In genomic region chr19:47013041-47013517, GRCh38 we compare ENCODE assay signal across 8 cellular contexts. TPM values are rescaled to one million over a fixed set of nuclear protein-coding genes. Genes with fewer than 3 reads are reported as not detected.
A peak's percentile ranks its signal among the peaks of the same experiment; 100 is the strongest.
DNase-seq lines count a peak whose midpoint lies in the region; ATAC-seq and TF ChIP-seq lines count a peak whose summit lies in the region.

No MANE protein-coding gene starts in this region.

- intact Hi-C loops in activated naive CD4-positive, alpha-beta T cell treated with anti-CD3 and anti-CD28 coated beads for 36 hours (cut with micrococcal nuclease) = loop anchor here (1.0 kb wide), 3 partner anchors 19 to 234 kb away; no protein-coding TSS in a partner anchor
- intact Hi-C loops in posterior cingulate gyrus (cut with DNase I) = no loop called here
- intact Hi-C loops in vagina (cut with DNase I) = no loop called here

- no peak overlapping the region for H3K4me3 Mint-ChIP-seq in activated naive CD4-positive, alpha-beta T cell treated with anti-CD3 and anti-CD28 coated beads for 36 hours
- H3K4me3 Mint-ChIP-seq in glutamatergic neuron (ENCODE audit: unreplicated experiment) = peak overlapping the region; percentile 4

- no peaks in the 10 kb centered on the region for H3K36me3 Mint-ChIP-seq in activated naive CD4-positive, alpha-beta T cell treated with anti-CD3 and anti-CD28 coated beads for 36 hours (ENCODE audit: low read depth)
- H3K36me3 Mint-ChIP-seq in glutamatergic neuron (ENCODE audit: unreplicated experiment) = peaks cover 8% of the 10 kb centered on the region

- H3K27ac ChIP-seq in vagina = no peak overlapping the region

- H3K36me3 ChIP-seq in vagina = no peaks in the 10 kb centered on the region

- no peak overlapping the region for H3K27ac Mint-ChIP-seq in activated naive CD4-positive, alpha-beta T cell treated with anti-CD3 and anti-CD28 coated beads for 36 hours
- H3K27ac Mint-ChIP-seq in glutamatergic neuron (ENCODE audit: unreplicated experiment) = no peak overlapping the region

- CTCF ChIA-PET in activated naive CD4-positive, alpha-beta T cell treated with anti-CD3 and anti-CD28 coated beads for 36 hours (lab: Charles Lee) = interaction anchor here (0.6 to 3.7 kb wide), 65 partner anchors 9 to 330 kb away, joined by 3 to 38 read pairs (median 4); partner anchors contain the start of genes CCDC9, SAE1 and ZC3H4

- no peak for ATAC-seq in HG02885 (IDR thresholded peaks at IDR 0.05; ENCODE audit: poor library complexity, unreplicated experiment)

- peaks cover 9% of the 10 kb centered on the region for H3K4me1 Mint-ChIP-seq in activated naive CD4-positive, alpha-beta T cell treated with anti-CD3 and anti-CD28 coated beads for 36 hours (ENCODE audit: low read depth)
- peaks cover 9% of the 10 kb centered on the region for H3K4me1 Mint-ChIP-seq in glutamatergic neuron (ENCODE audit: low read depth, unreplicated experiment)

- no peaks in the 10 kb centered on the region for H3K27me3 ChIP-seq in vagina

- in situ Hi-C loops in SK-MEL-5 (cut with HindIII; ENCODE audit: low pct_unique_long_range_greater_than_20kb, low sequenced_read_pairs) = no loop called here

- H3K9me3 ChIP-seq in vagina = no peaks in the 10 kb centered on the region

- TF ChIP-seq CTCF in LNCaP clone FGC (IDR thresholded peaks at IDR 0.05; ENCODE audit: control insufficient read depth, extremely low read depth, insufficient read depth) (peak; percentile 80), glutamatergic neuron (IDR thresholded peaks at IDR 0.05; ENCODE audit: partially characterized antibody, unreplicated experiment) (peak; percentile 98), vagina (IDR thresholded peaks at IDR 0.05) (peak; percentile 94 to 96 (median 95))

- peaks cover 5% of the 10 kb centered on the region for H3K27me3 Mint-ChIP-seq in activated naive CD4-positive, alpha-beta T cell treated with anti-CD3 and anti-CD28 coated beads for 36 hours (ENCODE audit: low read depth)
- peaks cover 13% of the 10 kb centered on the region for H3K27me3 Mint-ChIP-seq in glutamatergic neuron (ENCODE audit: unreplicated experiment)

- DNase-seq in EH (ENCODE audit: low read depth) (peak; percentile 81), LNCaP clone FGC (ENCODE audit: low read depth) (no peak), SK-MEL-5 (ENCODE audit: low read depth, low spot score) (peak; percentile 79), glutamatergic neuron (peak; percentile 89), posterior cingulate gyrus (peak; percentile 65 to 97 (median 86)), vagina (ENCODE audit: extremely low spot score in 2 of 2) (no peak)
- DNase-seq in activated naive CD4-positive, alpha-beta T cell treated with anti-CD3 and anti-CD28 coated beads for 36 hours = peak; percentile 75

- TF ChIP-seq POLR2A in vagina (IDR thresholded peaks at IDR 0.05) = no peak

- H3K4me1 ChIP-seq in vagina = peaks cover 9% of the 10 kb centered on the region

- H3K9me3 Mint-ChIP-seq in activated naive CD4-positive, alpha-beta T cell treated with anti-CD3 and anti-CD28 coated beads for 36 hours = no peaks in the 10 kb centered on the region
- H3K9me3 Mint-ChIP-seq in glutamatergic neuron (ENCODE audit: unreplicated experiment) = peaks cover 12% of the 10 kb centered on the region

- H3K4me3 ChIP-seq in LNCaP clone FGC (ENCODE audit: low read depth, low read length) (no peak overlapping the region), vagina (no peak overlapping the region)

RNA-seq across cellular contexts. Expression of gene NPAS1, which starts 6.6 kb away (rescaled TPM):
- 1.4 and 2.0 TPM in 2 replicates for total RNA-seq in SK-MEL-5 (2014; rRNA removed; shearing (Covaris generic))
- 11.8 and 14.6 TPM in 2 replicates for polyA plus RNA-seq in SK-MEL-5 (2015; cell fraction: cytosol; rRNA removed)
- 16.8 and 20.9 TPM in 2 replicates for polyA plus RNA-seq in SK-MEL-5 (2015; cell fraction: nucleus; rRNA removed)
- under 1 TPM in 1 of 2 experiments, not detected in 1; 0.21 TPM for total RNA-seq in activated naive CD4-positive, alpha-beta T cell treated with anti-CD3 and anti-CD28 coated beads for 36 hours
- total RNA-seq in glutamatergic neuron (ENCODE audit: unreplicated experiment) (1.7 TPM), vagina (0.49 TPM)

RNA-seq across cellular contexts. Expression of gene TMEM160, which starts 35.3 kb away (rescaled TPM):
- 22.6 and 24.8 TPM in 2 replicates for total RNA-seq in SK-MEL-5 (2014; rRNA removed; shearing (Covaris generic))
- polyA plus RNA-seq in SK-MEL-5 (2015; cell fraction: cytosol; rRNA removed) = 31.5 and 60.1 TPM in 2 replicates
- polyA plus RNA-seq in SK-MEL-5 (2015; cell fraction: nucleus; rRNA removed) = 5.2 and 11.7 TPM in 2 replicates
- 10 to 100 TPM; 54.8 to 56.6 TPM for total RNA-seq in activated naive CD4-positive, alpha-beta T cell treated with anti-CD3 and anti-CD28 coated beads for 36 hours
- 31.0 TPM for total RNA-seq in glutamatergic neuron (ENCODE audit: unreplicated experiment)
- total RNA-seq in vagina = 36.3 TPM

Comparison
In these comparisons a context has a peak if more than half of its experiments do, and no peak if none do; other contexts are left out.
1. DNase-seq: peak in EH (single experiment), SK-MEL-5 (single experiment), activated naive CD4-positive, alpha-beta T cell treated with anti-CD3 and anti-CD28 coated beads for 36 hours (single experiment), glutamatergic neuron (single experiment) and posterior cingulate gyrus (10 of 10); none in LNCaP clone FGC (single experiment) and vagina (0 of 2).
2. Peak in every context shown above with its lines, with median percentiles within 50 percentile points of each other: CTCF ChIP-seq.